8 cellular contexts compared by ENCODE assay signal in the genomic region with DNA sequence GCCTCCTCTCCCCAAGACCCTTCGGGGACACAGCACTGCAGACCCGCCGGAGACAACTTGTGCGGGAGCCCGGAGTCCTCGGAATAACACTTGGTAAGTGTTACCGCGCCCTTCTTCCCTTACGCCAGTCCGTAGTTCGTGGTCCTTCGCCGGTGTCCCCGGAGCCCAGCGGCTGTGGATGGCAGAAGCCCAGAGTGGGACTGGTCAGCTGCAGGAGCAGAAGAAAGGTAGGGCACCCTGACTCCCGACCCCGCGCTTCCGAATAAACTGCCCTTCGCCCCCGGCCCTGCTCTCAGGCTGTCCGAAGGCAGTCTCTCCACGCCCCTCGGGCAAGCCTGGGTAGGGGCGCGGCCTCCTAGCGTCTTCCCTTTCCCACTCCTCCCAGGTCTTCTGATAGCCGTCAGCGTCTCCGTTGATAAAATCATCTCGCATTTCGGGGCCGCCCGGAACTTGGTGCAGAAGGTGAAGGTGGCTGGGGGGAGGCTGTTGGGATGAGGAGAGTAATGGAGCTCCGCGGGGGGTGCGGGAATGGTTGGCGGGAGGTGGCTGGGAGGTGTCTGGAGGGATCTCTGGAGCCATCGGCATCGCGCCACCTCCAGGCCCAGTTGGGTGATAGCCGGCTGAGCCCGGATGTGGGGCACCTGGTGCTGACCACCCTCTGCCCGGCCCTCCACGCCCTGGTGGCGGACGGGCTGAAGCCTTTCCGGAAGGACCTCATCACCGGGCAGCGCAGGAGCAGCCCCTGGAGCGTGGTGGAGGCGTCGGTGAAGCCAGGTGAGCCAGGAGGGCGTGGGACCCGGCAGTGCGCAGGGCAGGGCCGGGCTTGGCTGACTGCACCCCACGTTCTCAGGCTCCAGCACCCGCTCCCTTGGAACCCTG. TPM values are rescaled to one million over a fixed set of nuclear protein-coding genes. Genes with fewer than 3 reads are reported as not detected.
A peak's percentile ranks its signal among the peaks of the same experiment; 100 is the strongest.
DNase-seq lines count a peak whose midpoint lies in the region; ATAC-seq and TF ChIP-seq lines count a peak whose summit lies in the region.

No MANE protein-coding gene starts in this region.

- no peak for TF ChIP-seq EP300 in upper lobe of left lung (IDR thresholded peaks at IDR 0.05)

- H3K9me3 ChIP-seq in endodermal cell (ENCODE audit: control insufficient read depth, low read length) (no peaks in the 10 kb centered on the region), upper lobe of left lung (no peaks in the 10 kb centered on the region)

- TF ChIP-seq CTCF in LNCaP clone FGC (IDR thresholded peaks at IDR 0.05; ENCODE audit: control insufficient read depth, extremely low read depth, insufficient read depth) (peak; percentile 58), endodermal cell (conservative IDR thresholded peaks at IDR 0.05) (peak; percentile 80), mesothelial cell of epicardium (IDR thresholded peaks at IDR 0.05; ENCODE audit: unreplicated experiment) (no peak), upper lobe of left lung (IDR thresholded peaks at IDR 0.05) (peak in 5 of 6 experiments; percentile 34 to 65 (median 48))

- H3K27ac ChIP-seq in endodermal cell (ENCODE audit: low read depth, low read length): no peak overlapping the region
- H3K27ac ChIP-seq in upper lobe of left lung: peak overlapping the region; percentile 84 to 97 (median 96)

- H3K27ac Mint-ChIP-seq in endodermal cell (peak overlapping the region; percentile 93), mesothelial cell of epicardium (peak overlapping the region; percentile 76)

- 8 to 12% methylated on average over 30 to 59 of the region's 59 CpGs for WGBS in endodermal cell (ENCODE audit: insufficient coverage in 1 of 2, insufficient read length in 1 of 2), 2 experiments
- WGBS in upper lobe of left lung, 2 donors: 14% methylated on average over 27 to 39 of the region's 59 CpGs

- H3K9me3 Mint-ChIP-seq in endodermal cell: no peaks in the 10 kb centered on the region
- no peaks in the 10 kb centered on the region for H3K9me3 Mint-ChIP-seq in mesothelial cell of epicardium

- H3K9ac ChIP-seq in endodermal cell (ENCODE audit: extremely low read depth, low read length, poor library complexity, severe bottlenecking): peak overlapping the region; percentile 70

- H3K4me3 ChIP-seq in LNCaP clone FGC (ENCODE audit: low read depth, low read length) (peak overlapping the region; percentile 95), endodermal cell (ENCODE audit: low read length) (peak overlapping the region; percentile 97), upper lobe of left lung (peak overlapping the region; percentile 73 to 94 (median 85))

- H3K4me3 Mint-ChIP-seq in endodermal cell: peak overlapping the region; percentile 90
- H3K4me3 Mint-ChIP-seq in mesothelial cell of epicardium: peak overlapping the region; percentile 89

- TF ChIP-seq POLR2A in upper lobe of left lung (IDR thresholded peaks at IDR 0.05): no peak

- ATAC-seq in upper lobe of left lung (ENCODE audit: low FRiP score in 2 of 2) (peak; percentile 10 to 15), GM18519 (IDR thresholded peaks at IDR 0.05; ENCODE audit: low FRiP score, unreplicated experiment) (no peak)

- H3K27me3 Mint-ChIP-seq in endodermal cell (ENCODE audit: insufficient read depth) (peaks cover 14% of the 10 kb centered on the region), mesothelial cell of epicardium (ENCODE audit: low read depth) (no peaks in the 10 kb centered on the region)

- H3K4me1 Mint-ChIP-seq in endodermal cell (peaks cover 31% of the 10 kb centered on the region), mesothelial cell of epicardium (peaks cover 37% of the 10 kb centered on the region)

- DNase-seq in activated T-cell treated with anti-CD3 and anti-CD28 coated beads for 1 hour (ENCODE audit: low read depth) (peak; percentile 16), activated T-cell treated with anti-CD3 and anti-CD28 coated beads for 4 hours (no peak), LNCaP clone FGC (ENCODE audit: low read depth) (no peak), SW480 (ENCODE audit: low spot score) (peak; percentile 75), endodermal cell (peak; percentile 94), mesothelial cell of epicardium (ENCODE audit: low spot score in 2 of 2, unreplicated experiment in 2 of 2) (peak in 1 of 2 experiments; percentile 61), upper lobe of left lung (peak; percentile 77 to 88)

- H3K27me3 ChIP-seq in endodermal cell (ENCODE audit: control insufficient read depth, insufficient read depth, low read length, poor library complexity, severe bottlenecking): no peaks in the 10 kb centered on the region
- H3K27me3 ChIP-seq in upper lobe of left lung: no peaks in the 10 kb centered on the region

- H3K36me3 Mint-ChIP-seq in endodermal cell (ENCODE audit: low read depth) (peaks cover 27% of the 10 kb centered on the region), mesothelial cell of epicardium (peaks cover 5% of the 10 kb centered on the region)

- H3K4me1 ChIP-seq in endodermal cell (ENCODE audit: control insufficient read depth, insufficient read depth, low read length) (peaks cover 17% of the 10 kb centered on the region), upper lobe of left lung (peaks cover 31 to 58% (median 36%) of the 10 kb centered on the region in 4 donors)

- H3K36me3 ChIP-seq in endodermal cell (ENCODE audit: control insufficient read depth, insufficient read depth, low read length) (peaks cover 40% of the 10 kb centered on the region), upper lobe of left lung (peaks cover 0 to 27% (median 9%) of the 10 kb centered on the region in 4 donors)

RNA-seq across cellular contexts. Expression of gene RUSC1, which starts 4.3 kb away (rescaled TPM):
- total RNA-seq in endodermal cell: 10 to 100 TPM; 74.5 to 83.8 TPM
- 47.0 TPM for polyA plus RNA-seq in endodermal cell (2013, experiment 1 of 2)
- polyA plus RNA-seq in endodermal cell (2013, experiment 2 of 2): 42.6 TPM
- 55.0 to 57.0 TPM (median 55.5 TPM) in 3 replicates for total RNA-seq in mesothelial cell of epicardium
- total RNA-seq in upper lobe of left lung: 10 to 100 TPM; 21.4 to 41.9 (median 31.2) TPM

RNA-seq across cellular contexts. Expression of gene FDPS, which starts 16.3 kb away (rescaled TPM):
- total RNA-seq in endodermal cell (100 to 1,000 TPM; 247 to 250 TPM), mesothelial cell of epicardium (153 to 166 TPM (median 162 TPM) in 3 replicates), upper lobe of left lung (100 to 1,000 TPM; 129 to 256 (median 179) TPM)
- polyA plus RNA-seq in endodermal cell (2013, experiment 1 of 2): 597 TPM
- 604 TPM for polyA plus RNA-seq in endodermal cell (2013, experiment 2 of 2)

RNA-seq across cellular contexts. Expression of gene PKLR, which starts 23.7 kb away (rescaled TPM):
- total RNA-seq in endodermal cell: under 1 TPM in 1 of 2 donors, not detected in 1; 0.40 TPM
- 0.18 TPM for polyA plus RNA-seq in endodermal cell (2013, experiment 1 of 2)
- polyA plus RNA-seq in endodermal cell (2013, experiment 2 of 2): 0.08 TPM
- total RNA-seq in mesothelial cell of epicardium: 0.11 TPM in 1 of 3 replicates, not detected in the others
- total RNA-seq in upper lobe of left lung: under 1 TPM in 2 of 6 donors, not detected in 4; 0.14 to 0.17 TPM

RNA-seq across cellular contexts. Expression of gene HCN3, which starts 47.7 kb away (rescaled TPM):
- total RNA-seq in endodermal cell: 1 to 10 TPM; 8.7 to 9.2 TPM
- polyA plus RNA-seq in endodermal cell (2013, experiment 1 of 2): 15.1 TPM
- 12.8 TPM for polyA plus RNA-seq in endodermal cell (2013, experiment 2 of 2)
- total RNA-seq in mesothelial cell of epicardium: 12.9 to 13.6 TPM (median 13.1 TPM) in 3 replicates
- 1 to 10 TPM; 1.1 to 6.3 (median 2.6) TPM for total RNA-seq in upper lobe of left lung

RNA-seq across cellular contexts. Expression of gene CLK2, which starts 51.7 kb away (rescaled TPM):
- total RNA-seq in endodermal cell (10 to 100 TPM; 69.8 to 82.3 TPM), mesothelial cell of epicardium (104 to 108 TPM (median 105 TPM) in 3 replicates), upper lobe of left lung (10 to 100 TPM; 32.7 to 92.2 (median 48.1) TPM)
- polyA plus RNA-seq in endodermal cell (2013, experiment 1 of 2): 84.9 TPM
- polyA plus RNA-seq in endodermal cell (2013, experiment 2 of 2): 71.3 TPM

Comparison
In these comparisons a context has a peak if more than half of its experiments do, and no peak if none do; other contexts are left out.
1. DNase-seq: peak in activated T-cell treated with anti-CD3 and anti-CD28 coated beads for 1 hour (single experiment), SW480 (single experiment), endodermal cell (single experiment) and upper lobe of left lung (2 of 2); none in activated T-cell treated with anti-CD3 and anti-CD28 coated beads for 4 hours (single experiment) and LNCaP clone FGC (single experiment).
2. Peak in every context shown above with its lines, with median percentiles within 50 percentile points of each other: H3K4me3 ChIP-seq.